1 cellular context compared by ENCODE assay signal in the genomic region with DNA sequence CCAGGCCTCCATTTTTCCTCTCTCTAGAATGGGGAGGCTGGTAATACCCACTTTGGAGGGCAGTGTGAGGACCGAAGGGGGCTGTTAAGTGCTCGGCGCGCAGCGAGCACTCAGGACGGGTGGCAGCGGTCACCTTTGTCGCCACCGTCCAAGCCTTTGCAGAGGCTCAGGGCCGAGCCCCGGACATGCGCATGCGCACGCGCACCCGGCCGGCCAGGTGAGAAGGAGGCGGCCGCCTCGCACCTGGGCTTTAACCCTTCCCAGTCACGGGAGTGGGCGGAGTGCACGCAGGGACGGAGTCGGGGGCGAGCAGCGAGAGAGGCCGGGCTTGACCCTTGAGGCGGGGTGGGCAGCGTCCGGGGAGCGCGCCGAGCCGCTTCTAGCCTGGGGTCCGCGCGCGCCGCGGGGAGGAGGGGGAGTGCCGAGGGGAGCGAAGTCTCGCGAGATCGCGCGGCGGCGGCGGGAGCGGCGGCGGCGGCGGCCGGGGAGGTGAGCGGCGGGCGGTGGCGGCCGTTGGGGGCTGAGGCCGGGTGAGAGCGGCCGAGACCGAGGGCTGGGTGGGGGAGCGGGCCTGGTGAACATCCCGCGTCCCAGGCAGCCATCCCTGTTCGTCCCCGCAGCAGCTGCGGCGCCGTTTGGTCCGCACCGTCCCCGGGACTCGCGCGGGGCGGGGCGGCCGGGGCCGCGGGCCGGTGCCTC.
TF ChIP-seq lines count a peak whose summit lies in the region.

A gene with protein sequence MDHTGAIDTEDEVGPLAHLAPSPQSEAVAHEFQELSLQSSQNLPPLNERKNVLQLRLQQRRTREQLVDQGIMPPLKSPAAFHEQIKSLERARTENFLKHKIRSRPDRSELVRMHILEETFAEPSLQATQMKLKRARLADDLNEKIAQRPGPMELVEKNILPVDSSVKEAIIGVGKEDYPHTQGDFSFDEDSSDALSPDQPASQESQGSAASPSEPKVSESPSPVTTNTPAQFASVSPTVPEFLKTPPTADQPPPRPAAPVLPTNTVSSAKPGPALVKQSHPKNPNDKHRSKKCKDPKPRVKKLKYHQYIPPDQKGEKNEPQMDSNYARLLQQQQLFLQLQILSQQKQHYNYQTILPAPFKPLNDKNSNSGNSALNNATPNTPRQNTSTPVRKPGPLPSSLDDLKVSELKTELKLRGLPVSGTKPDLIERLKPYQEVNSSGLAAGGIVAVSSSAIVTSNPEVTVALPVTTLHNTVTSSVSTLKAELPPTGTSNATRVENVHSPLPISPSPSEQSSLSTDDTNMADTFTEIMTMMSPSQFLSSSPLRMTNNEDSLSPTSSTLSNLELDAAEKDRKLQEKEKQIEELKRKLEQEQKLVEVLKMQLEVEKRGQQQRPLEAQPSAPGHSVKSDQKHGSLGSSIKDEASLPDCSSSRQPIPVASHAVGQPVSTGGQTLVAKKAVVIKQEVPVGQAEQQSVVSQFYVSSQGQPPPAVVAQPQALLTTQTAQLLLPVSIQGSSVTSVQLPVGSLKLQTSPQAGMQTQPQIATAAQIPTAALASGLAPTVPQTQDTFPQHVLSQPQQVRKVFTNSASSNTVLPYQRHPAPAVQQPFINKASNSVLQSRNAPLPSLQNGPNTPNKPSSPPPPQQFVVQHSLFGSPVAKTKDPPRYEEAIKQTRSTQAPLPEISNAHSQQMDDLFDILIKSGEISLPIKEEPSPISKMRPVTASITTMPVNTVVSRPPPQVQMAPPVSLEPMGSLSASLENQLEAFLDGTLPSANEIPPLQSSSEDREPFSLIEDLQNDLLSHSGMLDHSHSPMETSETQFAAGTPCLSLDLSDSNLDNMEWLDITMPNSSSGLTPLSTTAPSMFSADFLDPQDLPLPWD (plus strand): TSS at position 443 of the 699 bp plus-strand sequence. CDS start 69,288 bp downstream, outside the sequence.

TF ChIP-seq in HepG2, 621 proteins besides CTCF, POLR2A, EP300 and RAD21 (continued from another document and continues in another):
- TF ChIP-seq, protein P1, sequence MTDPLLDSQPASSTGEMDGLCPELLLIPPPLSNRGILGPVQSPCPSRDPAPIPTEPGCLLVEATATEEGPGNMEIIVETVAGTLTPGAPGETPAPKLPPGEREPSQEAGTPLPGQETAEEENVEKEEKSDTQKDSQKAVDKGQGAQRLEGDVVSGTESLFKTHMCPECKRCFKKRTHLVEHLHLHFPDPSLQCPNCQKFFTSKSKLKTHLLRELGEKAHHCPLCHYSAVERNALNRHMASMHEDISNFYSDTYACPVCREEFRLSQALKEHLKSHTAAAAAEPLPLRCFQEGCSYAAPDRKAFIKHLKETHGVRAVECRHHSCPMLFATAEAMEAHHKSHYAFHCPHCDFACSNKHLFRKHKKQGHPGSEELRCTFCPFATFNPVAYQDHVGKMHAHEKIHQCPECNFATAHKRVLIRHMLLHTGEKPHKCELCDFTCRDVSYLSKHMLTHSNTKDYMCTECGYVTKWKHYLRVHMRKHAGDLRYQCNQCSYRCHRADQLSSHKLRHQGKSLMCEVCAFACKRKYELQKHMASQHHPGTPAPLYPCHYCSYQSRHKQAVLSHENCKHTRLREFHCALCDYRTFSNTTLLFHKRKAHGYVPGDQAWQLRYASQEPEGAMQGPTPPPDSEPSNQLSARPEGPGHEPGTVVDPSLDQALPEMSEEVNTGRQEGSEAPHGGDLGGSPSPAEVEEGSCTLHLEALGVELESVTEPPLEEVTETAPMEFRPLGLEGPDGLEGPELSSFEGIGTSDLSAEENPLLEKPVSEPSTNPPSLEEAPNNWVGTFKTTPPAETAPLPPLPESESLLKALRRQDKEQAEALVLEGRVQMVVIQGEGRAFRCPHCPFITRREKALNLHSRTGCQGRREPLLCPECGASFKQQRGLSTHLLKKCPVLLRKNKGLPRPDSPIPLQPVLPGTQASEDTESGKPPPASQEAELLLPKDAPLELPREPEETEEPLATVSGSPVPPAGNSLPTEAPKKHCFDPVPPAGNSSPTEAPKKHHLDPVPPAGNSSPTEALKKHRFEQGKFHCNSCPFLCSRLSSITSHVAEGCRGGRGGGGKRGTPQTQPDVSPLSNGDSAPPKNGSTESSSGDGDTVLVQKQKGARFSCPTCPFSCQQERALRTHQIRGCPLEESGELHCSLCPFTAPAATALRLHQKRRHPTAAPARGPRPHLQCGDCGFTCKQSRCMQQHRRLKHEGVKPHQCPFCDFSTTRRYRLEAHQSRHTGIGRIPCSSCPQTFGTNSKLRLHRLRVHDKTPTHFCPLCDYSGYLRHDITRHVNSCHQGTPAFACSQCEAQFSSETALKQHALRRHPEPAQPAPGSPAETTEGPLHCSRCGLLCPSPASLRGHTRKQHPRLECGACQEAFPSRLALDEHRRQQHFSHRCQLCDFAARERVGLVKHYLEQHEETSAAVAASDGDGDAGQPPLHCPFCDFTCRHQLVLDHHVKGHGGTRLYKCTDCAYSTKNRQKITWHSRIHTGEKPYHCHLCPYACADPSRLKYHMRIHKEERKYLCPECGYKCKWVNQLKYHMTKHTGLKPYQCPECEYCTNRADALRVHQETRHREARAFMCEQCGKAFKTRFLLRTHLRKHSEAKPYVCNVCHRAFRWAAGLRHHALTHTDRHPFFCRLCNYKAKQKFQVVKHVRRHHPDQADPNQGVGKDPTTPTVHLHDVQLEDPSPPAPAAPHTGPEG (CRISPR knock-in tag; IDR thresholded peaks at IDR 0.05), result peak; percentile 93
- TF ChIP-seq ZKSCAN8 (CRISPR knock-in tag; IDR thresholded peaks at IDR 0.05; ENCODE audit: borderline replicate concordance) (no peak), NR3C1 (CRISPR knock-in tag; IDR thresholded peaks at IDR 0.05) (no peak), ZNF317 (CRISPR knock-in tag; IDR thresholded peaks at IDR 0.05) (peak; percentile 89), CBX1 (IDR thresholded peaks at IDR 0.05; ENCODE audit: low read depth) (peak; percentile 63), ZNF816 (CRISPR knock-in tag; IDR thresholded peaks at IDR 0.05; ENCODE audit: borderline replicate concordance) (peak; percentile 83; the same call in 1 of the 2 replicates), ELF4 (CRISPR knock-in tag; IDR thresholded peaks at IDR 0.05; ENCODE audit: borderline replicate concordance) (no peak), ZNF644 (CRISPR knock-in tag; IDR thresholded peaks at IDR 0.05; ENCODE audit: low read depth) (peak; percentile 9; the same call in 1 of the 2 replicates), TARDBP (CRISPR knock-in tag; IDR thresholded peaks at IDR 0.05) (no peak), HDAC1 (CRISPR knock-in tag; IDR thresholded peaks at IDR 0.05) (peak; percentile 89), ZNF24 (IDR thresholded peaks at IDR 0.05) (no peak), JUND (CRISPR knock-in tag; IDR thresholded peaks at IDR 0.05) (peak; percentile 72; the same call in 1 of the 2 replicates), SIN3B (IDR thresholded peaks at IDR 0.05; ENCODE audit: low read length) (no peak), DR1 (CRISPR knock-in tag; IDR thresholded peaks at IDR 0.05) (peak; percentile 85), ZNF530 (CRISPR knock-in tag; IDR thresholded peaks at IDR 0.05; ENCODE audit: low read depth) (no peak), CCAR2 (optimal IDR thresholded peaks at IDR 0.05; ENCODE audit: low read depth, low read length) (no peak), BRD4 (CRISPR knock-in tag; IDR thresholded peaks at IDR 0.05) (peak; percentile 36; the same call in 1 of the 2 replicates), ASH2L (IDR thresholded peaks at IDR 0.05; ENCODE audit: insufficient read length, low read depth, low read length) (peak; percentile 99), ZFX (CRISPR knock-in tag; IDR thresholded peaks at IDR 0.05; ENCODE audit: low read depth) (peak; percentile 94), NBN (conservative IDR thresholded peaks at IDR 0.05) (no peak), SMAD1 (CRISPR knock-in tag; IDR thresholded peaks at IDR 0.05; ENCODE audit: borderline replicate concordance, low read depth) (no peak; the same call in 1 of the 2 replicates), CC2D1A (CRISPR knock-in tag; IDR thresholded peaks at IDR 0.05) (peak; percentile 96), CBFB (CRISPR knock-in tag; IDR thresholded peaks at IDR 0.05) (peak; percentile 82), GATA4 (IDR thresholded peaks at IDR 0.05; ENCODE audit: borderline replicate concordance, low read depth) (peak; percentile 53), HMG20A (CRISPR knock-in tag; IDR thresholded peaks at IDR 0.05; ENCODE audit: borderline replicate concordance) (no peak), DNMT3B (CRISPR knock-in tag; conservative IDR thresholded peaks at IDR 0.05) (no peak), NCOA5 (CRISPR knock-in tag; IDR thresholded peaks at IDR 0.05) (no peak), RFXANK (CRISPR knock-in tag; IDR thresholded peaks at IDR 0.05) (0 out of 2 replicates have a peak, but pooled peaks have one; percentile 33), ZMYM4 (CRISPR knock-in tag; IDR thresholded peaks at IDR 0.05) (peak; percentile 93), ARID2 (CRISPR knock-in tag; IDR thresholded peaks at IDR 0.05; ENCODE audit: borderline replicate concordance) (peak; percentile 19), NR2C2 (CRISPR knock-in tag; IDR thresholded peaks at IDR 0.05; ENCODE audit: borderline replicate concordance) (peak; percentile 60)
- TF ChIP-seq, protein P2, sequence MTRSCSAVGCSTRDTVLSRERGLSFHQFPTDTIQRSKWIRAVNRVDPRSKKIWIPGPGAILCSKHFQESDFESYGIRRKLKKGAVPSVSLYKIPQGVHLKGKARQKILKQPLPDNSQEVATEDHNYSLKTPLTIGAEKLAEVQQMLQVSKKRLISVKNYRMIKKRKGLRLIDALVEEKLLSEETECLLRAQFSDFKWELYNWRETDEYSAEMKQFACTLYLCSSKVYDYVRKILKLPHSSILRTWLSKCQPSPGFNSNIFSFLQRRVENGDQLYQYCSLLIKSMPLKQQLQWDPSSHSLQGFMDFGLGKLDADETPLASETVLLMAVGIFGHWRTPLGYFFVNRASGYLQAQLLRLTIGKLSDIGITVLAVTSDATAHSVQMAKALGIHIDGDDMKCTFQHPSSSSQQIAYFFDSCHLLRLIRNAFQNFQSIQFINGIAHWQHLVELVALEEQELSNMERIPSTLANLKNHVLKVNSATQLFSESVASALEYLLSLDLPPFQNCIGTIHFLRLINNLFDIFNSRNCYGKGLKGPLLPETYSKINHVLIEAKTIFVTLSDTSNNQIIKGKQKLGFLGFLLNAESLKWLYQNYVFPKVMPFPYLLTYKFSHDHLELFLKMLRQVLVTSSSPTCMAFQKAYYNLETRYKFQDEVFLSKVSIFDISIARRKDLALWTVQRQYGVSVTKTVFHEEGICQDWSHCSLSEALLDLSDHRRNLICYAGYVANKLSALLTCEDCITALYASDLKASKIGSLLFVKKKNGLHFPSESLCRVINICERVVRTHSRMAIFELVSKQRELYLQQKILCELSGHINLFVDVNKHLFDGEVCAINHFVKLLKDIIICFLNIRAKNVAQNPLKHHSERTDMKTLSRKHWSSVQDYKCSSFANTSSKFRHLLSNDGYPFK (CRISPR knock-in tag; IDR thresholded peaks at IDR 0.05; ENCODE audit: borderline replicate concordance), result peak; percentile 88
- TF ChIP-seq, protein P3, sequence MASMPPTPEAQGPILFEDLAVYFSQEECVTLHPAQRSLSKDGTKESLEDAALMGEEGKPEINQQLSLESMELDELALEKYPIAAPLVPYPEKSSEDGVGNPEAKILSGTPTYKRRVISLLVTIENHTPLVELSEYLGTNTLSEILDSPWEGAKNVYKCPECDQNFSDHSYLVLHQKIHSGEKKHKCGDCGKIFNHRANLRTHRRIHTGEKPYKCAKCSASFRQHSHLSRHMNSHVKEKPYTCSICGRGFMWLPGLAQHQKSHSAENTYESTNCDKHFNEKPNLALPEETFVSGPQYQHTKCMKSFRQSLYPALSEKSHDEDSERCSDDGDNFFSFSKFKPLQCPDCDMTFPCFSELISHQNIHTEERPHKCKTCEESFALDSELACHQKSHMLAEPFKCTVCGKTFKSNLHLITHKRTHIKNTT (CRISPR knock-in tag; IDR thresholded peaks at IDR 0.05), result no peak
- TF ChIP-seq, protein P4, sequence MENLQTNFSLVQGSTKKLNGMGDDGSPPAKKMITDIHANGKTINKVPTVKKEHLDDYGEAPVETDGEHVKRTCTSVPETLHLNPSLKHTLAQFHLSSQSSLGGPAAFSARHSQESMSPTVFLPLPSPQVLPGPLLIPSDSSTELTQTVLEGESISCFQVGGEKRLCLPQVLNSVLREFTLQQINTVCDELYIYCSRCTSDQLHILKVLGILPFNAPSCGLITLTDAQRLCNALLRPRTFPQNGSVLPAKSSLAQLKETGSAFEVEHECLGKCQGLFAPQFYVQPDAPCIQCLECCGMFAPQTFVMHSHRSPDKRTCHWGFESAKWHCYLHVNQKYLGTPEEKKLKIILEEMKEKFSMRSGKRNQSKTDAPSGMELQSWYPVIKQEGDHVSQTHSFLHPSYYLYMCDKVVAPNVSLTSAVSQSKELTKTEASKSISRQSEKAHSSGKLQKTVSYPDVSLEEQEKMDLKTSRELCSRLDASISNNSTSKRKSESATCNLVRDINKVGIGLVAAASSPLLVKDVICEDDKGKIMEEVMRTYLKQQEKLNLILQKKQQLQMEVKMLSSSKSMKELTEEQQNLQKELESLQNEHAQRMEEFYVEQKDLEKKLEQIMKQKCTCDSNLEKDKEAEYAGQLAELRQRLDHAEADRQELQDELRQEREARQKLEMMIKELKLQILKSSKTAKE (CRISPR knock-in tag; IDR thresholded peaks at IDR 0.05; ENCODE audit: borderline replicate concordance), result 0 out of 2 replicates have a peak, but pooled peaks have one; percentile 16
- TF ChIP-seq, protein P5, sequence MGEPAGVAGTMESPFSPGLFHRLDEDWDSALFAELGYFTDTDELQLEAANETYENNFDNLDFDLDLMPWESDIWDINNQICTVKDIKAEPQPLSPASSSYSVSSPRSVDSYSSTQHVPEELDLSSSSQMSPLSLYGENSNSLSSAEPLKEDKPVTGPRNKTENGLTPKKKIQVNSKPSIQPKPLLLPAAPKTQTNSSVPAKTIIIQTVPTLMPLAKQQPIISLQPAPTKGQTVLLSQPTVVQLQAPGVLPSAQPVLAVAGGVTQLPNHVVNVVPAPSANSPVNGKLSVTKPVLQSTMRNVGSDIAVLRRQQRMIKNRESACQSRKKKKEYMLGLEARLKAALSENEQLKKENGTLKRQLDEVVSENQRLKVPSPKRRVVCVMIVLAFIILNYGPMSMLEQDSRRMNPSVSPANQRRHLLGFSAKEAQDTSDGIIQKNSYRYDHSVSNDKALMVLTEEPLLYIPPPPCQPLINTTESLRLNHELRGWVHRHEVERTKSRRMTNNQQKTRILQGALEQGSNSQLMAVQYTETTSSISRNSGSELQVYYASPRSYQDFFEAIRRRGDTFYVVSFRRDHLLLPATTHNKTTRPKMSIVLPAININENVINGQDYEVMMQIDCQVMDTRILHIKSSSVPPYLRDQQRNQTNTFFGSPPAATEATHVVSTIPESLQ (CRISPR knock-in tag; conservative IDR thresholded peaks at IDR 0.05), result no peak; the same call in 1 of the 2 replicates
- TF ChIP-seq, protein P6, sequence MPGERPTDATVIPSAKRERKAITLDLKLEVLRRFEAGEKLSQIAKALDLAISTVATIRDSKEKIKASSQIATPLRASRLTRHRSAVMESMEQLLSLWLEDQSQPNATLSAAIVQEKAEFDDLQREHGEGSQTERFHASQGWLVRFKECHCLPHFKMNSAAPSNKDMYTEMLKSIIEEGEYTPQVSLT (CRISPR knock-in tag; IDR thresholded peaks at IDR 0.05; ENCODE audit: borderline replicate concordance, low read depth), result no peak; the same call in 1 of the 2 replicates
- TF ChIP-seq, protein P7, sequence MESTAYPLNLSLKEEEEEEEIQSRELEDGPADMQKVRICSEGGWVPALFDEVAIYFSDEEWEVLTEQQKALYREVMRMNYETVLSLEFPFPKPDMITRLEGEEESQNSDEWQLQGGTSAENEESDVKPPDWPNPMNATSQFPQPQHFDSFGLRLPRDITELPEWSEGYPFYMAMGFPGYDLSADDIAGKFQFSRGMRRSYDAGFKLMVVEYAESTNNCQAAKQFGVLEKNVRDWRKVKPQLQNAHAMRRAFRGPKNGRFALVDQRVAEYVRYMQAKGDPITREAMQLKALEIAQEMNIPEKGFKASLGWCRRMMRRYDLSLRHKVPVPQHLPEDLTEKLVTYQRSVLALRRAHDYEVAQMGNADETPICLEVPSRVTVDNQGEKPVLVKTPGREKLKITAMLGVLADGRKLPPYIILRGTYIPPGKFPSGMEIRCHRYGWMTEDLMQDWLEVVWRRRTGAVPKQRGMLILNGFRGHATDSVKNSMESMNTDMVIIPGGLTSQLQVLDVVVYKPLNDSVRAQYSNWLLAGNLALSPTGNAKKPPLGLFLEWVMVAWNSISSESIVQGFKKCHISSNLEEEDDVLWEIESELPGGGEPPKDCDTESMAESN (CRISPR knock-in tag; conservative IDR thresholded peaks at IDR 0.05), result peak; percentile 96
